In the genomic region with DNA sequence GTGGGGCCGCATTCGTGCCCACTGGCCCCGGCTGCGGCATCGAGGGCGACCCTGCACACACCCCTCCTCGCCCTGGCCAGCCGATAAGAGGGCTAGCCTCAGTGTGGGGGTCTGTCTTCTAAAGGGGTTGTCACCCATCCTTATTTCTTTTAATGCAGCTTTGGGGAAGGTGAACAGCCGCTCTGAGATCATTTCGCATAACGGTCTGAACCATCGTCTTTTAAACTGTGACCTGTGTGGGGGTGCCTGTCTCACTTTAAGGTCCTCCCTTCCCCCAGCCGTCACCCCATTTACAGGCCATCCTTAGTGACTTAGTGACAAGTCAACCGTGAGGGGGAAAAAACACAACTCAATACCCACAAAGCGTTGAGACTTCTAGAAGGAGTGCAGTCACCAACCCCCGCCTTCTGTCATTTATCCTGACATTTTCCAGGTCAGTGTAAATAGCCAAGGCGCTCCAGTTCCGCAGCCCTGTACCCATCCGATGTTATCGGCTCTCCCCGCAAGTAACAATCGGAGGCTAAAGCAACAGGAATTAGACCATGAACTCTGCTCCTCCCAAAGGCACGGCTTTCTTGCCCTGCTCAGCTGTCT, we compare ENCODE assay signal across 1 cellular context.
TF ChIP-seq lines count a peak whose summit lies in the region.

No MANE protein-coding gene starts in this region.

TF ChIP-seq in HEK293, 187 proteins besides CTCF, POLR2A, EP300 and RAD21 (continued from another document and continues in another):
- TF ChIP-seq, protein P1, sequence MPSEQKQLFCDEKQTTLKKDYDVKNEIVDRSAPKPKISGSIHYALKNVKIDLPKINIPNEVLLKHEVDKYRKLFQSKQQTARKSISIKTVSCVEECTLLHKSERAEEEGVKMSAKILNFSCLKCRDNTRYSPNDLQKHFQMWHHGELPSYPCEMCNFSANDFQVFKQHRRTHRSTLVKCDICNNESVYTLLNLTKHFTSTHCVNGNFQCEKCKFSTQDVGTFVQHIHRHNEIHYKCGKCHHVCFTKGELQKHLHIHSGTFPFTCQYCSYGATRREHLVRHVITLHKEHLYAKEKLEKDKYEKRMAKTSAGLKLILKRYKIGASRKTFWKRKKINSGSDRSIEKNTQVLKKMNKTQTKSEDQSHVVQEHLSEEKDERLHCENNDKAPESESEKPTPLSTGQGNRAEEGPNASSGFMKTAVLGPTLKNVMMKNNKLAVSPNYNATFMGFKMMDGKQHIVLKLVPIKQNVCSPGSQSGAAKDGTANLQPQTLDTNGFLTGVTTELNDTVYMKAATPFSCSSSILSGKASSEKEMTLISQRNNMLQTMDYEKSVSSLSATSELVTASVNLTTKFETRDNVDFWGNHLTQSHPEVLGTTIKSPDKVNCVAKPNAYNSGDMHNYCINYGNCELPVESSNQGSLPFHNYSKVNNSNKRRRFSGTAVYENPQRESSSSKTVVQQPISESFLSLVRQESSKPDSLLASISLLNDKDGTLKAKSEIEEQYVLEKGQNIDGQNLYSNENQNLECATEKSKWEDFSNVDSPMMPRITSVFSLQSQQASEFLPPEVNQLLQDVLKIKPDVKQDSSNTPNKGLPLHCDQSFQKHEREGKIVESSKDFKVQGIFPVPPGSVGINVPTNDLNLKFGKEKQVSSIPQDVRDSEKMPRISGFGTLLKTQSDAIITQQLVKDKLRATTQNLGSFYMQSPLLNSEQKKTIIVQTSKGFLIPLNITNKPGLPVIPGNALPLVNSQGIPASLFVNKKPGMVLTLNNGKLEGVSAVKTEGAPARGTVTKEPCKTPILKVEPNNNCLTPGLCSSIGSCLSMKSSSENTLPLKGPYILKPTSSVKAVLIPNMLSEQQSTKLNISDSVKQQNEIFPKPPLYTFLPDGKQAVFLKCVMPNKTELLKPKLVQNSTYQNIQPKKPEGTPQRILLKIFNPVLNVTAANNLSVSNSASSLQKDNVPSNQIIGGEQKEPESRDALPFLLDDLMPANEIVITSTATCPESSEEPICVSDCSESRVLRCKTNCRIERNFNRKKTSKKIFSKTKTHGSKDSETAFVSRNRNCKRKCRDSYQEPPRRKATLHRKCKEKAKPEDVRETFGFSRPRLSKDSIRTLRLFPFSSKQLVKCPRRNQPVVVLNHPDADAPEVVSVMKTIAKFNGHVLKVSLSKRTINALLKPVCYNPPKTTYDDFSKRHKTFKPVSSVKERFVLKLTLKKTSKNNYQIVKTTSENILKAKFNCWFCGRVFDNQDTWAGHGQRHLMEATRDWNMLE (tag by site-specific recombination; conservative IDR thresholded peaks at IDR 0.05; ENCODE audit: low read depth) = no peak
- TF ChIP-seq ZNF560 (tag by site-specific recombination; IDR thresholded peaks at IDR 0.05; ENCODE audit: borderline replicate concordance) = no peak
- TF ChIP-seq, protein P2, sequence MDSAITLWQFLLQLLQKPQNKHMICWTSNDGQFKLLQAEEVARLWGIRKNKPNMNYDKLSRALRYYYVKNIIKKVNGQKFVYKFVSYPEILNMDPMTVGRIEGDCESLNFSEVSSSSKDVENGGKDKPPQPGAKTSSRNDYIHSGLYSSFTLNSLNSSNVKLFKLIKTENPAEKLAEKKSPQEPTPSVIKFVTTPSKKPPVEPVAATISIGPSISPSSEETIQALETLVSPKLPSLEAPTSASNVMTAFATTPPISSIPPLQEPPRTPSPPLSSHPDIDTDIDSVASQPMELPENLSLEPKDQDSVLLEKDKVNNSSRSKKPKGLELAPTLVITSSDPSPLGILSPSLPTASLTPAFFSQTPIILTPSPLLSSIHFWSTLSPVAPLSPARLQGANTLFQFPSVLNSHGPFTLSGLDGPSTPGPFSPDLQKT (IDR thresholded peaks at IDR 0.05; ENCODE audit: borderline replicate concordance, low read depth, low read length) = no peak
- TF ChIP-seq, protein P3, sequence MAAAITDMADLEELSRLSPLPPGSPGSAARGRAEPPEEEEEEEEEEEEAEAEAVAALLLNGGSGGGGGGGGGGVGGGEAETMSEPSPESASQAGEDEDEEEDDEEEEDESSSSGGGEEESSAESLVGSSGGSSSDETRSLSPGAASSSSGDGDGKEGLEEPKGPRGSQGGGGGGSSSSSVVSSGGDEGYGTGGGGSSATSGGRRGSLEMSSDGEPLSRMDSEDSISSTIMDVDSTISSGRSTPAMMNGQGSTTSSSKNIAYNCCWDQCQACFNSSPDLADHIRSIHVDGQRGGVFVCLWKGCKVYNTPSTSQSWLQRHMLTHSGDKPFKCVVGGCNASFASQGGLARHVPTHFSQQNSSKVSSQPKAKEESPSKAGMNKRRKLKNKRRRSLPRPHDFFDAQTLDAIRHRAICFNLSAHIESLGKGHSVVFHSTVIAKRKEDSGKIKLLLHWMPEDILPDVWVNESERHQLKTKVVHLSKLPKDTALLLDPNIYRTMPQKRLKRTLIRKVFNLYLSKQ (tag by site-specific recombination; IDR thresholded peaks at IDR 0.05; ENCODE audit: borderline replicate concordance) = no peak
- TF ChIP-seq ZNF785 (tag by site-specific recombination; IDR thresholded peaks at IDR 0.05) = no peak
- peak; percentile 55 for TF ChIP-seq ZNF335 (tag by site-specific recombination; conservative IDR thresholded peaks at IDR 0.05)
- no peak for TF ChIP-seq ZNF274 (IDR thresholded peaks at IDR 0.05; ENCODE audit: low read length)
- no peak for TF ChIP-seq ZNF274 (tag by site-specific recombination; IDR thresholded peaks at IDR 0.05; ENCODE audit: borderline replicate concordance)
- TF ChIP-seq ZNF664 (tag by site-specific recombination; IDR thresholded peaks at IDR 0.05) = no peak
- no peak for TF ChIP-seq ZFP3 (tag by site-specific recombination; IDR thresholded peaks at IDR 0.05; ENCODE audit: low read depth)
- TF ChIP-seq ZNF24 (tag by site-specific recombination; IDR thresholded peaks at IDR 0.05) = no peak
- TF ChIP-seq, protein P4, sequence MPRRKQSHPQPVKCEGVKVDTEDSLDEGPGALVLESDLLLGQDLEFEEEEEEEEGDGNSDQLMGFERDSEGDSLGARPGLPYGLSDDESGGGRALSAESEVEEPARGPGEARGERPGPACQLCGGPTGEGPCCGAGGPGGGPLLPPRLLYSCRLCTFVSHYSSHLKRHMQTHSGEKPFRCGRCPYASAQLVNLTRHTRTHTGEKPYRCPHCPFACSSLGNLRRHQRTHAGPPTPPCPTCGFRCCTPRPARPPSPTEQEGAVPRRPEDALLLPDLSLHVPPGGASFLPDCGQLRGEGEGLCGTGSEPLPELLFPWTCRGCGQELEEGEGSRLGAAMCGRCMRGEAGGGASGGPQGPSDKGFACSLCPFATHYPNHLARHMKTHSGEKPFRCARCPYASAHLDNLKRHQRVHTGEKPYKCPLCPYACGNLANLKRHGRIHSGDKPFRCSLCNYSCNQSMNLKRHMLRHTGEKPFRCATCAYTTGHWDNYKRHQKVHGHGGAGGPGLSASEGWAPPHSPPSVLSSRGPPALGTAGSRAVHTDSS (tag by site-specific recombination; IDR thresholded peaks at IDR 0.05) = no peak
- TF ChIP-seq ZNF558 (tag by site-specific recombination; IDR thresholded peaks at IDR 0.05) = no peak
- TF ChIP-seq, protein P5, sequence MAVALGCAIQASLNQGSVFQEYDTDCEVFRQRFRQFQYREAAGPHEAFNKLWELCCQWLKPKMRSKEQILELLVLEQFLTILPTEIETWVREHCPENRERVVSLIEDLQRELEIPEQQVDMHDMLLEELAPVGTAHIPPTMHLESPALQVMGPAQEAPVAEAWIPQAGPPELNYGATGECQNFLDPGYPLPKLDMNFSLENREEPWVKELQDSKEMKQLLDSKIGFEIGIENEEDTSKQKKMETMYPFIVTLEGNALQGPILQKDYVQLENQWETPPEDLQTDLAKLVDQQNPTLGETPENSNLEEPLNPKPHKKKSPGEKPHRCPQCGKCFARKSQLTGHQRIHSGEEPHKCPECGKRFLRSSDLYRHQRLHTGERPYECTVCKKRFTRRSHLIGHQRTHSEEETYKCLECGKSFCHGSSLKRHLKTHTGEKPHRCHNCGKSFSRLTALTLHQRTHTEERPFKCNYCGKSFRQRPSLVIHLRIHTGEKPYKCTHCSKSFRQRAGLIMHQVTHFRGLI (tag by site-specific recombination; IDR thresholded peaks at IDR 0.05) = no peak
- TF ChIP-seq ZNF404 (tag by site-specific recombination; IDR thresholded peaks at IDR 0.05) = no peak
- TF ChIP-seq ZNF549 (tag by site-specific recombination; IDR thresholded peaks at IDR 0.05) = no peak
- 0 out of 2 replicates have a peak, but pooled peaks have one; percentile 29 for TF ChIP-seq GLIS2 (tag by site-specific recombination; IDR thresholded peaks at IDR 0.05)
- no peak for TF ChIP-seq ZNF585B (tag by site-specific recombination; IDR thresholded peaks at IDR 0.05)
- peak; percentile 21; the same call in 1 of the 2 replicates for TF ChIP-seq ZBTB20 (tag by site-specific recombination; IDR thresholded peaks at IDR 0.05)
- TF ChIP-seq ZNF169 (tag by site-specific recombination; IDR thresholded peaks at IDR 0.05) = no peak
- TF ChIP-seq ZNF521 (tag by site-specific recombination; IDR thresholded peaks at IDR 0.05) = no peak
- TF ChIP-seq, protein P6, sequence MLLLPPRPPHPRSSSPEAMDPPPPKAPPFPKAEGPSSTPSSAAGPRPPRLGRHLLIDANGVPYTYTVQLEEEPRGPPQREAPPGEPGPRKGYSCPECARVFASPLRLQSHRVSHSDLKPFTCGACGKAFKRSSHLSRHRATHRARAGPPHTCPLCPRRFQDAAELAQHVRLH (tag by site-specific recombination; IDR thresholded peaks at IDR 0.05) = no peak
- TF ChIP-seq, protein P7, sequence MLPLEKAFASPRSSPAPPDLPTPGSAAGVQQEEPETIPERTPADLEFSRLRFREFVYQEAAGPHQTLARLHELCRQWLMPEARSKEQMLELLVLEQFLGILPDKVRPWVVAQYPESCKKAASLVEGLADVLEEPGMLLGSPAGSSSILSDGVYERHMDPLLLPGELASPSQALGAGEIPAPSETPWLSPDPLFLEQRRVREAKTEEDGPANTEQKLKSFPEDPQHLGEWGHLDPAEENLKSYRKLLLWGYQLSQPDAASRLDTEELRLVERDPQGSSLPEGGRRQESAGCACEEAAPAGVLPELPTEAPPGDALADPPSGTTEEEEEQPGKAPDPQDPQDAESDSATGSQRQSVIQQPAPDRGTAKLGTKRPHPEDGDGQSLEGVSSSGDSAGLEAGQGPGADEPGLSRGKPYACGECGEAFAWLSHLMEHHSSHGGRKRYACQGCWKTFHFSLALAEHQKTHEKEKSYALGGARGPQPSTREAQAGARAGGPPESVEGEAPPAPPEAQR (tag by site-specific recombination; IDR thresholded peaks at IDR 0.05) = no peak
- TF ChIP-seq, protein P8, sequence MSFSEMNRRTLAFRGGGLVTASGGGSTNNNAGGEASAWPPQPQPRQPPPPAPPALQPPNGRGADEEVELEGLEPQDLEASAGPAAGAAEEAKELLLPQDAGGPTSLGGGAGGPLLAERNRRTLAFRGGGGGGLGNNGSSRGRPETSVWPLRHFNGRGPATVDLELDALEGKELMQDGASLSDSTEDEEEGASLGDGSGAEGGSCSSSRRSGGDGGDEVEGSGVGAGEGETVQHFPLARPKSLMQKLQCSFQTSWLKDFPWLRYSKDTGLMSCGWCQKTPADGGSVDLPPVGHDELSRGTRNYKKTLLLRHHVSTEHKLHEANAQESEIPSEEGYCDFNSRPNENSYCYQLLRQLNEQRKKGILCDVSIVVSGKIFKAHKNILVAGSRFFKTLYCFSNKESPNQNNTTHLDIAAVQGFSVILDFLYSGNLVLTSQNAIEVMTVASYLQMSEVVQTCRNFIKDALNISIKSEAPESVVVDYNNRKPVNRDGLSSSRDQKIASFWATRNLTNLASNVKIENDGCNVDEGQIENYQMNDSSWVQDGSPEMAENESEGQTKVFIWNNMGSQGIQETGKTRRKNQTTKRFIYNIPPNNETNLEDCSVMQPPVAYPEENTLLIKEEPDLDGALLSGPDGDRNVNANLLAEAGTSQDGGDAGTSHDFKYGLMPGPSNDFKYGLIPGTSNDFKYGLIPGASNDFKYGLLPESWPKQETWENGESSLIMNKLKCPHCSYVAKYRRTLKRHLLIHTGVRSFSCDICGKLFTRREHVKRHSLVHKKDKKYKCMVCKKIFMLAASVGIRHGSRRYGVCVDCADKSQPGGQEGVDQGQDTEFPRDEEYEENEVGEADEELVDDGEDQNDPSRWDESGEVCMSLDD (tag by site-specific recombination; IDR thresholded peaks at IDR 0.05) = no peak
- TF ChIP-seq, protein P9, sequence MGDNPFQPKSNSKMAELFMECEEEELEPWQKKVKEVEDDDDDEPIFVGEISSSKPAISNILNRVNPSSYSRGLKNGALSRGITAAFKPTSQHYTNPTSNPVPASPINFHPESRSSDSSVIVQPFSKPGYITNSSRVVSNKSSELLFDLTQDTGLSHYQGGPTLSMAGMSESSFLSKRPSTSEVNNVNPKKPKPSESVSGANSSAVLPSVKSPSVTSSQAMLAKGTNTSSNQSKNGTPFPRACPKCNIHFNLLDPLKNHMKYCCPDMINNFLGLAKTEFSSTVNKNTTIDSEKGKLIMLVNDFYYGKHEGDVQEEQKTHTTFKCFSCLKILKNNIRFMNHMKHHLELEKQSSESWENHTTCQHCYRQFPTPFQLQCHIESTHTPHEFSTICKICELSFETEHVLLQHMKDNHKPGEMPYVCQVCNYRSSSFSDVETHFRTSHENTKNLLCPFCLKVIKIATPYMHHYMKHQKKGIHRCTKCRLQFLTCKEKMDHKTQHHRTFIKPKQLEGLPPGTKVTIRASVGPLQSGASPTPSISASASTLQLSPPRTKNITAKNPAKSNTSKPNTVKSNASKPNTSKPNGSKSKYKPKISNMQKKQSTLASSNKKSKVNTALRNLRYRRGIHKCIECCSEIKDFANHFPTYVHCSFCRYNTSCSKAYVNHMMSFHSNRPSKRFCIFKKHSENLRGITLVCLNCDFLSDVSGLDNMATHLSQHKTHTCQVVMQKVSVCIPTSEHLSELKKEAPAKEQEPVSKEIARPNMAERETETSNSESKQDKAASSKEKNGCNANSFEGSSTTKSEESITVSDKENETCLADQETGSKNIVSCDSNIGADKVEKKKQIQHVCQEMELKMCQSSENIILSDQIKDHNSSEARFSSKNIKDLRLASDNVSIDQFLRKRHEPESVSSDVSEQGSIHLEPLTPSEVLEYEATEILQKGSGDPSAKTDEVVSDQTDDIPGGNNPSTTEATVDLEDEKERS (tag by site-specific recombination; IDR thresholded peaks at IDR 0.05) = no peak
- TF ChIP-seq, protein P10, sequence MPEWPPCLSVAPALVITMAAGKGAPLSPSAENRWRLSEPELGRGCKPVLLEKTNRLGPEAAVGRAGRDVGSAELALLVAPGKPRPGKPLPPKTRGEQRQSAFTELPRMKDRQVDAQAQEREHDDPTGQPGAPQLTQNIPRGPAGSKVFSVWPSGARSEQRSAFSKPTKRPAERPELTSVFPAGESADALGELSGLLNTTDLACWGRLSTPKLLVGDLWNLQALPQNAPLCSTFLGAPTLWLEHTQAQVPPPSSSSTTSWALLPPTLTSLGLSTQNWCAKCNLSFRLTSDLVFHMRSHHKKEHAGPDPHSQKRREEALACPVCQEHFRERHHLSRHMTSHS (tag by site-specific recombination; IDR thresholded peaks at IDR 0.05) = no peak
- TF ChIP-seq ZFP37 (tag by site-specific recombination; IDR thresholded peaks at IDR 0.05) = no peak
- TF ChIP-seq HOXD13 (CRISPR knock-in tag; IDR thresholded peaks at IDR 0.05; ENCODE audit: borderline replicate concordance) = no peak
- no peak for TF ChIP-seq KLF16 (tag by site-specific recombination; IDR thresholded peaks at IDR 0.05)
- no peak for TF ChIP-seq ZNF19 (tag by site-specific recombination; IDR thresholded peaks at IDR 0.05; ENCODE audit: low read depth)
- no peak for TF ChIP-seq FEZF1 (tag by site-specific recombination; IDR thresholded peaks at IDR 0.05)
- TF ChIP-seq ZNF121 (tag by site-specific recombination; IDR thresholded peaks at IDR 0.05) = no peak
- TF ChIP-seq, protein P11, sequence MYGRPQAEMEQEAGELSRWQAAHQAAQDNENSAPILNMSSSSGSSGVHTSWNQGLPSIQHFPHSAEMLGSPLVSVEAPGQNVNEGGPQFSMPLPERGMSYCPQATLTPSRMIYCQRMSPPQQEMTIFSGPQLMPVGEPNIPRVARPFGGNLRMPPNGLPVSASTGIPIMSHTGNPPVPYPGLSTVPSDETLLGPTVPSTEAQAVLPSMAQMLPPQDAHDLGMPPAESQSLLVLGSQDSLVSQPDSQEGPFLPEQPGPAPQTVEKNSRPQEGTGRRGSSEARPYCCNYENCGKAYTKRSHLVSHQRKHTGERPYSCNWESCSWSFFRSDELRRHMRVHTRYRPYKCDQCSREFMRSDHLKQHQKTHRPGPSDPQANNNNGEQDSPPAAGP (tag by site-specific recombination; IDR thresholded peaks at IDR 0.05) = no peak
